ENCODE assay signal across 8 cellular contexts in the genomic region with DNA sequence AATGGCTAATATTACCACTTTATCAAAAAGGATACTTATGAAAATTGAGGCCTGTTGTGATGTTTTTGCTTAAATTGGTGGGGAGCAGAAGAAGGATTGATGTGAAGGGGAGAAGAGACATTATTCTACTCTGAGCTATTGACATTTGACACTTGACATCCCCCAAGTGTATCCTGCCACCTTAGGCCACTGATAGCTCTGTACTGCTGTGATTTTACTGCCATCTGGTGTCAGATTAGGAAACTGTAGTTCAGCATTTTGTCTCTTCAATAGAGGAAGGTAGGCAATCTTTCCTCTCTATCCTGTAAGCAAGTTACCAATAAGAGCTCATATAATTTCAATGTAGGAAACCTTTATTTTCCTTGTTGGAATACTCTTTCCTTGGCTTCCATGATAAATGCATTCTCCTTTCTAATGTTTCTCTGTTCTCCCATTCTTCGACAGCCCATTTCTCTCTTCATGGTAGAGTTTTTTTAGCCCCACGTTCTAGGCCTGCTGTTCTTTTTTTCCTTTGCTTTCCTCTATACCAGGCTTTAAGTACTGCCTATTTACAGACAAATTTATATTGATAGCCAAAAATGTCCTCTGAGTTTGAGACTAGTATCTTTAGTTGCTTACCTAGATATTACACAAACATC.
DNase-seq lines count a peak whose midpoint lies in the region; ATAC-seq and TF ChIP-seq lines count a peak whose summit lies in the region.

No MANE protein-coding gene starts in this region.

- TF ChIP-seq CTCF in astrocyte of the spinal cord (IDR thresholded peaks at IDR 0.05; ENCODE audit: low read depth, low read length), result peak; percentile 71

- in situ Hi-C loops in astrocyte of the spinal cord (cut with HindIII; ENCODE audit: low sequenced_read_pairs), result no loop called here

- peaks cover 5% of the 10 kb centered on the region for H3K4me1 Mint-ChIP-seq in activated T-cell treated with anti-CD3 and anti-CD28 coated beads, Interleukin-2, amount 50 U/mL, for 24 hours (ENCODE audit: low read depth)

- H3K9me3 Mint-ChIP-seq in activated T-cell treated with anti-CD3 and anti-CD28 coated beads, Interleukin-2, amount 50 U/mL, for 24 hours, result no peaks in the 10 kb centered on the region

- ATAC-seq in GM21447 (IDR thresholded peaks at IDR 0.05; ENCODE audit: unreplicated experiment), result peak; percentile 74
- peak; percentile 90 for ATAC-seq in HG03565 (IDR thresholded peaks at IDR 0.05; ENCODE audit: unreplicated experiment)

- DNase-seq in activated T-cell treated with anti-CD3 and anti-CD28 coated beads for 24 hours (ENCODE audit: low read depth) (peak; percentile 9), NCI-H524 treated with DMSO at 0.1 percent for 48 hours (lab: John Stamatoyannopoulos, UW) (peak; percentile 14), astrocyte of the spinal cord (ENCODE audit: low read depth, low spot score) (peak; percentile 28), iPS-NIHi7 (ENCODE audit: extremely low spot score) (peak; percentile 61), stromal cell of bone marrow (ENCODE audit: low read depth) (peak; percentile 18)
- DNase-seq in activated T-cell treated with anti-CD3 and anti-CD28 coated beads, Interleukin-2, amount 50 U/mL, for 24 hours, result no peak

- H3K4me3 Mint-ChIP-seq in activated T-cell treated with anti-CD3 and anti-CD28 coated beads, Interleukin-2, amount 50 U/mL, for 24 hours, result no peak overlapping the region

- peaks cover 40% of the 10 kb centered on the region for H3K36me3 Mint-ChIP-seq in activated T-cell treated with anti-CD3 and anti-CD28 coated beads, Interleukin-2, amount 50 U/mL, for 24 hours (ENCODE audit: low read depth)

- H3K27me3 Mint-ChIP-seq in activated T-cell treated with anti-CD3 and anti-CD28 coated beads, Interleukin-2, amount 50 U/mL, for 24 hours, result no peaks in the 10 kb centered on the region

- H3K4me3 ChIP-seq in astrocyte of the spinal cord (ENCODE audit: low read depth, low read length), result no peak overlapping the region

- H3K27ac Mint-ChIP-seq in activated T-cell treated with anti-CD3 and anti-CD28 coated beads, Interleukin-2, amount 50 U/mL, for 24 hours, result no peak overlapping the region
